Comparison of ENCODE assay signal across 24 cellular contexts in genomic region chr10:132944510-132944909, GRCh38. TPM values are rescaled to one million over a fixed set of nuclear protein-coding genes. Genes with fewer than 3 reads are reported as not detected.
DNase-seq lines count a peak whose midpoint lies in the region; ATAC-seq and TF ChIP-seq lines count a peak whose summit lies in the region.
"Had no signal": no experiment of that assay in that cellular context is flagged by ENCODE, and none has a peak within 500 bp of the region (broad histone marks: within the 10 kb centered on the region; RNA-seq: fewer than 3 reads in every experiment).

No MANE protein-coding gene starts in this region.

- H3K4me1 ChIP-seq in right cardiac atrium (ENCODE audit: control insufficient read depth, insufficient read depth, low read length): no peaks in the 10 kb centered on the region
- H3K4me1 ChIP-seq in osteoblast (ENCODE audit: insufficient read depth, low read length): no peaks in the 10 kb centered on the region
- H3K4me1 ChIP-seq: SJCRH30 had no signal

- H3K27me3 Mint-ChIP-seq in nephron (ENCODE audit: low read depth): peaks cover 30% of the 10 kb centered on the region

- no peaks in the 10 kb centered on the region for H3K9me3 Mint-ChIP-seq in nephron
- H3K9me3 Mint-ChIP-seq: CD8-positive, alpha-beta T cell had no signal

- intact Hi-C loops in cardiac septum (cut with DNase I) (no loop called here), right cardiac atrium (cut with DNase I) (loop anchor here in 1 of 4 donors (5.0 kb wide), 1 partner anchor 178 kb away; no protein-coding TSS in a partner anchor)

- TF ChIP-seq CTCF in nephron (IDR thresholded peaks at IDR 0.05; ENCODE audit: unreplicated experiment in 3 of 3) (no peak), osteoblast (IDR thresholded peaks at IDR 0.05; ENCODE audit: extremely low read depth, low read depth, low read length) (no peak)

- DNase-seq in cardiac septum (ENCODE audit: low spot score) (peak; percentile 39), right cardiac atrium (no peak), osteoblast (ENCODE audit: insufficient read length, low spot score, missing footprints) (peak; percentile 22), NCI-H1694 treated with DMSO at 0.1 percent for 48 hours (lab: John Stamatoyannopoulos, UW) (no peak), DMS114 treated with DMSO at 0.1 percent for 48 hours (lab: John Stamatoyannopoulos, UW; ENCODE audit: unreplicated experiment) (no peak)
- DNase-seq: CD8-positive, alpha-beta T cell; DMS79; EL; GDM1; IMR-90; KG1; MG63; NCI-H1105 treated with DMSO at 0.1 percent for 48 hours; NCI-H2029 treated with DMSO at 0.1 percent for 48 hours; NCI-H446 treated with DMSO at 0.1 percent for 48 hours; NCI-H526; NCI-H82; NK-92 treated with Interleukin-12 subunit alpha and Interleukin-12 subunit beta, amount 100 ng/mL, for 24 hours; PC-3; SJCRH30 had no signal

- H3K27ac ChIP-seq in right cardiac atrium (ENCODE audit: low read length) (no peak overlapping the region), osteoblast (ENCODE audit: low read depth, low read length) (no peak overlapping the region)
- H3K27ac ChIP-seq: C4-2B, SJCRH30 had no signal

- no peak overlapping the region for H3K27ac Mint-ChIP-seq in nephron
- H3K27ac Mint-ChIP-seq: CD8-positive, alpha-beta T cell had no signal

- no peaks in the 10 kb centered on the region for H3K36me3 Mint-ChIP-seq in nephron (ENCODE audit: low read depth)
- H3K36me3 Mint-ChIP-seq: CD8-positive, alpha-beta T cell had no signal

- H4K20me1 ChIP-seq in osteoblast (ENCODE audit: insufficient read depth, low read length): no peaks in the 10 kb centered on the region

- no peak overlapping the region for H2AFZ ChIP-seq in osteoblast (ENCODE audit: low read length)

- H3K4me2 ChIP-seq in osteoblast (ENCODE audit: insufficient read depth, low read length): no peak overlapping the region

- WGBS in right cardiac atrium: 92% methylated on average over 18 of the region's 18 CpGs

- no peaks in the 10 kb centered on the region for H3K9me3 ChIP-seq in right cardiac atrium (ENCODE audit: control insufficient read depth, low read length)
- no peaks in the 10 kb centered on the region for H3K9me3 ChIP-seq in osteoblast (ENCODE audit: low read depth, low read length)
- H3K9me3 ChIP-seq: Caco-2, MG63, SJCRH30 had no signal

- H3K4me3 ChIP-seq in right cardiac atrium (ENCODE audit: low read length) (no peak overlapping the region), osteoblast (ENCODE audit: insufficient read depth, low read length) (no peak overlapping the region)
- H3K4me3 ChIP-seq: MG63, SJCRH30 had no signal

- peaks cover 5% of the 10 kb centered on the region for H3K4me1 Mint-ChIP-seq in nephron

- no peaks in the 10 kb centered on the region for H3K79me2 ChIP-seq in osteoblast (ENCODE audit: insufficient read depth, low read length)

- peak overlapping the region; percentile 36 to 45 (median 40) for H3K4me3 Mint-ChIP-seq in nephron
- H3K4me3 Mint-ChIP-seq: CD8-positive, alpha-beta T cell had no signal

- ATAC-seq in right cardiac atrium (no peak), GM18861 (IDR thresholded peaks at IDR 0.05; ENCODE audit: unreplicated experiment) (no peak)
- ATAC-seq: CD8-positive, alpha-beta T cell; PC-3 had no signal

- no peaks in the 10 kb centered on the region for H3K36me3 ChIP-seq in osteoblast (ENCODE audit: insufficient read depth, low read length)
- H3K36me3 ChIP-seq: MG63, SJCRH30 had no signal

- H3K27me3 ChIP-seq in right cardiac atrium (ENCODE audit: control insufficient read depth, insufficient read depth) (no peaks in the 10 kb centered on the region), osteoblast (ENCODE audit: insufficient read depth, low read length) (peaks cover 17% of the 10 kb centered on the region)
- H3K27me3 ChIP-seq: MG63, SJCRH30 had no signal

RNA-seq across cellular contexts. Expression of gene CFAP46, which starts 2.1 kb away (rescaled TPM):
- total RNA-seq in cardiac septum (0.94 TPM), right cardiac atrium (1 to 10 TPM; 1.5 to 1.8 (median 1.7) TPM), osteoblast (under 0.01 and 0.29 TPM in 2 replicates)
- 1.00 TPM for polyA plus RNA-seq in right cardiac atrium
- total RNA-seq: Caco-2; CD8-positive, alpha-beta T cell had no signal

Comparison
In these comparisons a context has a peak if more than half of its experiments do, and no peak if none do; other contexts are left out.
1. DNase-seq: peak in cardiac septum (single experiment) and osteoblast (single experiment); none in right cardiac atrium (0 of 3), NCI-H1694 treated with DMSO at 0.1 percent for 48 hours (single experiment) and DMS114 treated with DMSO at 0.1 percent for 48 hours (single experiment).